In the genomic region with DNA sequence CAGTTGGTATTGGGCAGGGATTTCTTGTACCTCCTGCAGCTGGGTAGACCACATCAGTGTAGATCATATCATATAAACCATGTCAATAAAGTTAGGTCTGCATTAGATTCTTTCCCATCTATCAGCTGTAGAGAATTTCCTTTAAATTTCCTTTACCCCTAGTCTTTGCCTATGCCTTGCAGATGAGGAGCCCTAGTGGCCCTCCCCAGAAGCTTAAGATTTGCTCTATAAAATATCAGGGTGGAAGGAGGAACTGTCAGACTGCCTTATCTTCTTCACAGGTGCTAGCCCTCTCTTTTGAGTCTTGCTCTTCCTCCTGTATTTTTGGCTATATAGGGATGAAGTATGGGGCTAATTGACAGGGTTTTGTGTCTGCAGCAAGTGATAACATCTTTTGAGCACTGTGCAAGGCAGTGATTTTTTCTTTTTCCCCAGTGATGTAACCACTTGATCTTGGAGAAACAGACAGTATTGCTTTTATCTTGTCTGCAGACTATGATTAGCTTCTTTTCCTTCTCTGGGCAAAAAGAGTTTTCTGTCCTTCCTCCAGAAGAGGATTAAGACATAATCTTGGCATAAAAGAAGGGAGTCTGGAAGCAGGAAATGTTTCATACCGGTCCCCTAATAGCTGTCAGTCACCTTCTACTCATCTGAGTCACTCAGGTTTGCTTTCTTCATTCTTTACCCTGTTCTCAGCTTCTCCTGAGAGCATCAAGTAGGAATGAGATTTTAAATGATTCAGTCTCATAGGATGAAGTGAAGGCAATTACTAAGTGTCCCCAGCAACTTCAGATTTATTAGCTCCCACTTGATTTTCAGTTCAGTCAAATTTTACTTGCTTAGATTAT, we compare ENCODE assay signal across 15 cellular contexts.
DNase-seq lines count a peak whose midpoint lies in the region; ATAC-seq lines count a peak whose summit lies in the region.
"Had no signal": no experiment of that assay in that cellular context is flagged by ENCODE, and none has a peak within 500 bp of the region (broad histone marks: within the 10 kb centered on the region; RNA-seq: fewer than 3 reads in every experiment).

No MANE protein-coding gene starts in this region.

- POLR2A ChIA-PET in naive thymus-derived CD4-positive, alpha-beta T cell (lab: Charles Lee): interaction anchor here (0.6 kb wide), 1 partner anchor 31 kb away, joined by 3 read pairs; no protein-coding TSS in a partner anchor

- ATAC-seq in GM21390 (IDR thresholded peaks at IDR 0.05; ENCODE audit: unreplicated experiment) (no peak), HG03565 (IDR thresholded peaks at IDR 0.05; ENCODE audit: unreplicated experiment) (no peak)
- ATAC-seq in naive thymus-derived CD4-positive, alpha-beta T cell: no peak

- H3K27me3 Mint-ChIP-seq in naive thymus-derived CD4-positive, alpha-beta T cell: no peaks in the 10 kb centered on the region
- H3K27me3 Mint-ChIP-seq: CD4-positive, alpha-beta memory T cell had no signal

- H3K36me3 Mint-ChIP-seq in naive thymus-derived CD4-positive, alpha-beta T cell: no peaks in the 10 kb centered on the region
- H3K36me3 Mint-ChIP-seq: CD4-positive, alpha-beta memory T cell had no signal

- H3K36me3 ChIP-seq in naive thymus-derived CD4-positive, alpha-beta T cell (ENCODE audit: control insufficient read depth in 2 of 3, insufficient read depth in 3 of 3, low read length in 3 of 3): no peaks in the 10 kb centered on the region
- H3K36me3 ChIP-seq: BE2C, Peyer's patch had no signal

- H3K4me3 Mint-ChIP-seq in naive thymus-derived CD4-positive, alpha-beta T cell: no peak overlapping the region
- H3K4me3 Mint-ChIP-seq: CD4-positive, alpha-beta memory T cell had no signal

- H3K27ac Mint-ChIP-seq in naive thymus-derived CD4-positive, alpha-beta T cell: no peak overlapping the region
- H3K27ac Mint-ChIP-seq: CD4-positive, alpha-beta memory T cell had no signal

- H3K4me3 ChIP-seq in naive thymus-derived CD4-positive, alpha-beta T cell (ENCODE audit: low read length): no peak overlapping the region
- H3K4me3 ChIP-seq: Peyer's patch had no signal

- DNase-seq in HT1080 (ENCODE audit: low read depth) (peak; percentile 38), SK-N-DZ (ENCODE audit: low spot score) (peak; percentile 57), left kidney (ENCODE audit: low read depth, low spot score) (peak; percentile 15), renal cortical epithelial cell (ENCODE audit: low read depth) (peak; percentile 1)
- DNase-seq in naive thymus-derived CD4-positive, alpha-beta T cell: no peak
- DNase-seq: BE2C; Calu3; CD4-positive, alpha-beta memory T cell; NCI-H1105 treated with DMSO at 0.1 percent for 48 hours; NCI-H187; NCI-H510A treated with DMSO at 0.1 percent for 48 hours; Peyer's patch; Right ventricle myocardium superior had no signal

- H3K4me1 ChIP-seq in naive thymus-derived CD4-positive, alpha-beta T cell (ENCODE audit: control insufficient read depth in 2 of 2, insufficient read depth in 2 of 2, low read length in 2 of 2): no peaks in the 10 kb centered on the region
- H3K4me1 ChIP-seq: BE2C, Peyer's patch had no signal

- H3K27ac ChIP-seq in naive thymus-derived CD4-positive, alpha-beta T cell (ENCODE audit: low read depth, low read length): no peak overlapping the region
- H3K27ac ChIP-seq: Peyer's patch had no signal

- CTCF ChIA-PET in naive thymus-derived CD4-positive, alpha-beta T cell (lab: Charles Lee): no interaction called here

- intact Hi-C loops in naive thymus-derived CD4-positive, alpha-beta T cell (cut with micrococcal nuclease): no loop called here

- H3K9me3 Mint-ChIP-seq in naive thymus-derived CD4-positive, alpha-beta T cell: peaks cover 0 to 21% (median 2%) of the 10 kb centered on the region in 11 donors

- H3K9me3 ChIP-seq in naive thymus-derived CD4-positive, alpha-beta T cell (ENCODE audit: control insufficient read depth in 2 of 3, low read length in 3 of 3): no peaks in the 10 kb centered on the region
- H3K9me3 ChIP-seq: BE2C, Peyer's patch had no signal

- H3K27me3 ChIP-seq in naive thymus-derived CD4-positive, alpha-beta T cell (ENCODE audit: control insufficient read depth in 2 of 2, insufficient read depth in 2 of 2, low read length in 2 of 2): no peaks in the 10 kb centered on the region
- H3K27me3 ChIP-seq: BE2C, Peyer's patch had no signal

- no peaks in the 10 kb centered on the region for H3K4me1 Mint-ChIP-seq in naive thymus-derived CD4-positive, alpha-beta T cell
- H3K4me1 Mint-ChIP-seq: CD4-positive, alpha-beta memory T cell had no signal

Comparison
In these comparisons a context has a peak if more than half of its experiments do, and no peak if none do; other contexts are left out.
1. DNase-seq: peak in HT1080 (single experiment), SK-N-DZ (single experiment), left kidney (single experiment) and renal cortical epithelial cell (single experiment); none in naive thymus-derived CD4-positive, alpha-beta T cell (0 of 9).